21 cellular contexts compared by ENCODE assay signal in the genomic region with DNA sequence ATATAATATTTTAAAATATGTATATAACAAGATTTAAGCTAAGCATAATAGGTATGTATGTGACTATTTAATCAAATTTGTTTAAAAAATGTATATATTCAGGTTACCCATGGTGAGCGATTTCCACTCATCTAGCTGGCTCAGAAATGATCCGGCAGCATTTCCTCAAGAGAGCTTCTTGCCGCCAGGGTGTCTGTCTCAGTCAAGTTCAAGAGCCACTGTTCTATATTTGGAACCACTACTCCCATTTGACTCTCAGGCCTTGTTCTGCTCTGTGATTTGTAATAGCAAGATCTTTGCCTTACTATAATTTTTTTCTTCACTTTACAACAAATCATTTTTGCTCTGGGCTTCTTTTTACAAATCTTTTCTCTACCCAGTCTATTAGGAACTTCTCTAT. TPM values are rescaled to one million over a fixed set of nuclear protein-coding genes. Genes with fewer than 3 reads are reported as not detected.
DNase-seq lines count a peak whose midpoint lies in the region; TF ChIP-seq lines count a peak whose summit lies in the region.
"Had no signal": no experiment of that assay in that cellular context is flagged by ENCODE, and none has a peak within 500 bp of the region (broad histone marks: within the 10 kb centered on the region; RNA-seq: fewer than 3 reads in every experiment).

No MANE protein-coding gene starts in this region.

- H3K4me1 ChIP-seq in tibial nerve: no peaks in the 10 kb centered on the region
- H3K4me1 ChIP-seq: SJCRH30 had no signal

- no peak for TF ChIP-seq CTCF in CD14-positive monocyte (IDR thresholded peaks at IDR 0.05)
- no peak for TF ChIP-seq CTCF in tibial nerve (IDR thresholded peaks at IDR 0.05)

- no peak overlapping the region for H3K27ac ChIP-seq in tibial nerve
- H3K27ac ChIP-seq: C4-2B, KMS-11, SJCRH30 had no signal

- no peak for TF ChIP-seq EP300 in tibial nerve (IDR thresholded peaks at IDR 0.05)

- no peaks in the 10 kb centered on the region for H3K4me1 Mint-ChIP-seq in CD14-positive monocyte

- no peaks in the 10 kb centered on the region for H3K36me3 Mint-ChIP-seq in CD14-positive monocyte

- intact Hi-C loops in CD14-positive monocyte (cut with micrococcal nuclease): no loop called here

- DNase-seq in NCI-H1436 (lab: John Stamatoyannopoulos, UW): peak; percentile 4
- no peak for DNase-seq in NCI-H1436 treated with DMSO at 0.1 percent for 48 hours (lab: John Stamatoyannopoulos, UW)
- peak; percentile 67 for DNase-seq in NCI-H187 treated with DMSO at 0.1 percent for 48 hours (lab: John Stamatoyannopoulos, UW)
- peak; percentile 16 for DNase-seq in SK-MEL-5 (ENCODE audit: low read depth, low spot score)
- DNase-seq in putamen (ENCODE audit: low spot score): peak; percentile 34
- DNase-seq in G401 (ENCODE audit: low spot score): no peak
- no peak for DNase-seq in CD14-positive monocyte (ENCODE audit: low spot score)
- DNase-seq in tibial nerve (ENCODE audit: low spot score in 2 of 2): no peak
- DNase-seq: 8988T; AML-193; EL; IMR-90; NCI-H2029; NCI-H510A; NCI-H748 treated with DMSO at 0.1 percent for 48 hours; NK-92 treated with Interleukin-12 subunit alpha and Interleukin-12 subunit beta, amount 100 ng/mL, for 24 hours; SJCRH30 had no signal

- peaks cover 0 to 5% (median 1%) of the 10 kb centered on the region in 7 donors for H3K9me3 Mint-ChIP-seq in CD14-positive monocyte

- H3K27me3 ChIP-seq in tibial nerve: no peaks in the 10 kb centered on the region

- WGBS in tibial nerve, 2 donors: 33 to 46% methylated on average over 3 of the region's 3 CpGs

- no peaks in the 10 kb centered on the region for H3K27me3 Mint-ChIP-seq in CD14-positive monocyte (ENCODE audit: low read depth in 3 of 3)

- TF ChIP-seq POLR2A in tibial nerve (IDR thresholded peaks at IDR 0.05): no peak

- in situ Hi-C loops in SK-MEL-5 (cut with HindIII; ENCODE audit: low pct_unique_long_range_greater_than_20kb, low sequenced_read_pairs) (no loop called here), G401 (cut with HindIII; ENCODE audit: low sequenced_read_pairs) (no loop called here)

- H3K4me3 ChIP-seq in tibial nerve: no peak overlapping the region
- H3K4me3 ChIP-seq: SJCRH30 had no signal

- no peaks in the 10 kb centered on the region for H3K36me3 ChIP-seq in tibial nerve
- H3K36me3 ChIP-seq: SJCRH30 had no signal

- no peak overlapping the region for H3K27ac Mint-ChIP-seq in CD14-positive monocyte

- no peaks in the 10 kb centered on the region for H3K9me3 ChIP-seq in tibial nerve
- H3K9me3 ChIP-seq: SJCRH30 had no signal

- no peak overlapping the region for H3K4me3 Mint-ChIP-seq in CD14-positive monocyte

RNA-seq across cellular contexts. Expression of a gene that starts 48.7 kb away (rescaled TPM):
- total RNA-seq in SK-MEL-5 (2014; rRNA removed; shearing (Covaris generic)): not detected in 2 replicates
- not detected in 2 replicates for polyA plus RNA-seq in SK-MEL-5 (2015; cell fraction: cytosol; rRNA removed)
- not detected in 2 replicates for polyA plus RNA-seq in SK-MEL-5 (2015; cell fraction: nucleus; rRNA removed)
- not detected in 2 replicates for total RNA-seq in G401 (2014; rRNA removed; shearing (Covaris generic))
- polyA plus RNA-seq in CD14-positive monocyte: not detected
- total RNA-seq in tibial nerve: under 1 TPM in 1 of 4 donors, not detected in 3; 0.42 TPM
- total RNA-seq: IMR-90; SJCRH30; T-helper 1 cell treated with Interleukin-12 subunit alpha and Interleukin-12 subunit beta and Interleukin-4 antibody, amounts not matched to agents 30 ng/mL and 1 ng/mL, for 36 hours had no signal
- polyA plus RNA-seq: AG04450, IMR-90 had no signal

Comparison
In these comparisons a context has a peak if more than half of its experiments do, and no peak if none do; other contexts are left out.
1. DNase-seq: peak in NCI-H1436 (single experiment), NCI-H187 treated with DMSO at 0.1 percent for 48 hours (single experiment), SK-MEL-5 (single experiment) and putamen (single experiment); none in NCI-H1436 treated with DMSO at 0.1 percent for 48 hours (single experiment), G401 (single experiment), CD14-positive monocyte (single experiment) and tibial nerve (0 of 2).